ENCODE assay signal across 8 cellular contexts in genomic region chr4:109560687-109561452, GRCh38. TPM values are rescaled to one million over a fixed set of nuclear protein-coding genes. Genes with fewer than 3 reads are reported as not detected.
DNase-seq lines count a peak whose midpoint lies in the region; ATAC-seq and TF ChIP-seq lines count a peak whose summit lies in the region.

No MANE protein-coding gene starts in this region.

- peak; percentile 47 for ATAC-seq in GM18520 (IDR thresholded peaks at IDR 0.05; ENCODE audit: unreplicated experiment)
- ATAC-seq in HG03025 (IDR thresholded peaks at IDR 0.05; ENCODE audit: low FRiP score, unreplicated experiment) = peak; percentile 60

- 0 to 1% methylated on average over 26 to 29 of the region's 29 CpGs for WGBS in esophagus, 2 donors

- peak overlapping the region; percentile 81 for H3K27ac ChIP-seq in 22Rv1
- H3K27ac ChIP-seq in esophagus (ENCODE audit: low read depth in 2 of 2, low read length in 1 of 2) = peak overlapping the region; percentile 93 to 97
- peak overlapping the region; percentile 44 for H3K27ac ChIP-seq in muscle layer of colon (ENCODE audit: low read depth, low read length)

- no peaks in the 10 kb centered on the region for H3K27me3 ChIP-seq in esophagus (ENCODE audit: control insufficient read depth in 1 of 2, insufficient read depth in 2 of 2, low read length in 2 of 2)
- no peaks in the 10 kb centered on the region for H3K27me3 ChIP-seq in muscle layer of colon (ENCODE audit: control insufficient read depth in 1 of 2, insufficient read depth in 2 of 2, low read length in 2 of 2)

- H3K4me3 ChIP-seq in esophagus (ENCODE audit: low read depth in 1 of 2, low read length in 2 of 2) (peak overlapping the region; percentile 68 to 74), muscle layer of colon (ENCODE audit: low read depth in 1 of 2, low read length in 2 of 2) (peak overlapping the region; percentile 70 to 71)

- H3K9ac ChIP-seq in muscle layer of colon (ENCODE audit: low read length) = peak overlapping the region; percentile 22

- peak; percentile 11 for DNase-seq in NK-92 (lab: John Stamatoyannopoulos, UW; ENCODE audit: unreplicated experiment)
- peak; percentile 45 for DNase-seq in activated CD8-positive, alpha-beta memory T cell treated with anti-CD3 and anti-CD28 coated beads, Interleukin-2, amount 50 U/mL, for 1 hour (ENCODE audit: extremely low read depth)
- peak; percentile 43 for DNase-seq in stimulated activated CD8-positive, alpha-beta memory T cell treated with anti-CD3 and anti-CD28 coated beads, Interleukin-7, amount 100 ng/mL, for 4 hours (ENCODE audit: low read depth in 2 of 2)

- no peak for TF ChIP-seq CTCF in 22Rv1 (IDR thresholded peaks at IDR 0.05)

- H3K36me3 ChIP-seq in esophagus (ENCODE audit: control insufficient read depth in 2 of 2, insufficient read depth in 2 of 2, low read length in 1 of 2) (no peaks in the 10 kb centered on the region), muscle layer of colon (ENCODE audit: insufficient read depth, low read length) (no peaks in the 10 kb centered on the region)

- H3K9me3 ChIP-seq in esophagus (ENCODE audit: control insufficient read depth in 2 of 2, insufficient read depth in 1 of 2, low read depth in 1 of 2, low read length in 1 of 2) (peaks cover 0 to 3% of the 10 kb centered on the region in 2 donors), muscle layer of colon (ENCODE audit: low read length) (no peaks in the 10 kb centered on the region)

- H3K4me1 ChIP-seq in esophagus (ENCODE audit: control insufficient read depth in 2 of 2, insufficient read depth in 2 of 2, low read length in 1 of 2) (no peaks in the 10 kb centered on the region), muscle layer of colon (ENCODE audit: insufficient read depth, low read length) (peaks cover 6% of the 10 kb centered on the region)

RNA-seq across cellular contexts. Expression of gene MCUB, which starts 0.8 kb away (rescaled TPM):
- polyA plus RNA-seq in esophagus = 1 to 10 TPM; 4.3 to 9.4 TPM

Comparison
In these comparisons a context has a peak if more than half of its experiments do, and no peak if none do; other contexts are left out.
1. Peak in every context shown above with its lines: DNase-seq, ATAC-seq, H3K4me3 ChIP-seq and H3K27ac ChIP-seq.
2. H3K27ac ChIP-seq: peak in every context shown above with its lines; median percentile 95 in esophagus; 81 in 22Rv1; 44 in muscle layer of colon.